1 cellular context compared by ENCODE assay signal in genomic region chr2:219908538-219908937, GRCh38.
TF ChIP-seq lines count a peak whose summit lies in the region.

No MANE protein-coding gene starts in this region.

TF ChIP-seq in HCT116, 20 proteins besides CTCF, POLR2A, EP300 and RAD21 (continued from another document):
- TF ChIP-seq YY1 (IDR thresholded peaks at IDR 0.05; ENCODE audit: extremely low read depth, insufficient replicate concordance, low read depth, low read length), result no peak
- TF ChIP-seq FOSL1 (IDR thresholded peaks at IDR 0.05; ENCODE audit: low read depth), result no peak
- TF ChIP-seq JUND (IDR thresholded peaks at IDR 0.05), result no peak
- TF ChIP-seq POLR2AphosphoS5 (IDR thresholded peaks at IDR 0.05; ENCODE audit: low read depth, low read length), result no peak
- no peak for TF ChIP-seq EZH2phosphoT487 (IDR thresholded peaks at IDR 0.05; ENCODE audit: borderline replicate concordance)
- TF ChIP-seq SP1 (IDR thresholded peaks at IDR 0.05; ENCODE audit: low read depth), result no peak
- TF ChIP-seq CBX3 (IDR thresholded peaks at IDR 0.05; ENCODE audit: low read depth), result no peak
- TF ChIP-seq SRF (IDR thresholded peaks at IDR 0.05; ENCODE audit: low read depth), result no peak
- TF ChIP-seq ZNF274 (IDR thresholded peaks at IDR 0.05; ENCODE audit: low read depth, low read length), result no peak
